8 cellular contexts compared by ENCODE assay signal in the genomic region with DNA sequence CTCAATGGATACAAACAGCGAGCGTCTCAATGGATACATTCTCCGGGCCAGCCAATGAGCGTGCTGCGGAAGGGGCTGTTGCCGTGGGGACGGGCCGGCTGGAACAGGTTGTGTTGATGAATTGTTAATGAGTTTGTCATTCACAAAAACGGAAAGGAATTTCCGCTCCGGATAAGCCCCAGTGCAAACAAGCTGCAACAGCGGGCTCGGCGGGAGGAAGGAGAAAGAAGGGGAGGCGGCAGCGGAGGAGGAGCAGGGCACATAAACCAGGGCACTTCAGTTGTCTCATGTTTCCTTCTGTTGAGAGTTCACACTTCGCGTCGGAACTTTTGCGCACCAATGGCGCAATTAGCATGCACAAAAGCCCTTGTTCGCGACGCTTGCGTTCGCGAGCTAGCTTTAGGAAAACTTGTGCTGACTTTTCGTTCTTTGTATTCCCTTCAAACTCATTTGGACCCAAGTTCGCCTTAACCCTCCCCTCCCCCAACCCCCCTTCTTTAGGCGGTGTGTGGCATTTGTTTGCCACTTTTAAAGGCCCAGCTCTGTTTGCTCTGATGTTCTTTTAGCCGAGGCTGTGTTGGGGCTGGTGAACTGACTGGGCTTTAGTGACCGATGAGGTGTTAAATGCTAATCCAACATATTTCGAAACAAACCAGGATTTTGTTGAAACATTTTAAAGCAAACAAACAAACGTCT. TPM values are rescaled to one million over a fixed set of nuclear protein-coding genes. Genes with fewer than 3 reads are reported as not detected.
DNase-seq lines count a peak whose midpoint lies in the region; ATAC-seq and TF ChIP-seq lines count a peak whose summit lies in the region.

A gene with protein sequence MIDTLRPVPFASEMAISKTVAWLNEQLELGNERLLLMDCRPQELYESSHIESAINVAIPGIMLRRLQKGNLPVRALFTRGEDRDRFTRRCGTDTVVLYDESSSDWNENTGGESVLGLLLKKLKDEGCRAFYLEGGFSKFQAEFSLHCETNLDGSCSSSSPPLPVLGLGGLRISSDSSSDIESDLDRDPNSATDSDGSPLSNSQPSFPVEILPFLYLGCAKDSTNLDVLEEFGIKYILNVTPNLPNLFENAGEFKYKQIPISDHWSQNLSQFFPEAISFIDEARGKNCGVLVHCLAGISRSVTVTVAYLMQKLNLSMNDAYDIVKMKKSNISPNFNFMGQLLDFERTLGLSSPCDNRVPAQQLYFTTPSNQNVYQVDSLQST (minus strand): TSS at position 10 of the 696 bp plus-strand sequence. CDS start 462 bp downstream, outside the sequence.

- TF ChIP-seq CTCF in foreskin fibroblast (IDR thresholded peaks at IDR 0.05; ENCODE audit: low read depth, low read length) = no peak
- no peak for TF ChIP-seq CTCF in nephron progenitor cell (IDR thresholded peaks at IDR 0.05)

- H3K4me1 Mint-ChIP-seq in CD8-positive, alpha-beta memory T cell = peaks cover 41 to 68% (median 61%) of the 10 kb centered on the region in 3 donors
- H3K4me1 Mint-ChIP-seq in nephron progenitor cell = peaks cover 48% of the 10 kb centered on the region

- H3K4me3 ChIP-seq in CD8-positive, alpha-beta memory T cell (ENCODE audit: low read length) = peak within 1 kb of the TSS; percentile 66
- H3K4me3 ChIP-seq in foreskin fibroblast (ENCODE audit: low read depth in 1 of 2, low read length in 2 of 2) = peak within 1 kb of the TSS; percentile 85 to 87

- peak within 1 kb of the TSS; percentile 87 to 96 (median 94) for H3K4me3 Mint-ChIP-seq in CD8-positive, alpha-beta memory T cell
- peak within 1 kb of the TSS; percentile 99 for H3K4me3 Mint-ChIP-seq in nephron progenitor cell

- peaks cover 0 to 2% (median 0%) of the 10 kb centered on the region in 3 donors for H3K36me3 Mint-ChIP-seq in CD8-positive, alpha-beta memory T cell
- peaks cover 35% of the 10 kb centered on the region for H3K36me3 Mint-ChIP-seq in nephron progenitor cell (ENCODE audit: low read depth)

- CTCF ChIA-PET in CD8-positive, alpha-beta memory T cell (lab: Charles Lee) = interaction anchor here (1.0 to 2.7 kb wide), 6 partner anchors 72 to 335 kb away, joined by 3 to 10 read pairs (median 5); no protein-coding TSS in a partner anchor

- no peaks in the 10 kb centered on the region for H3K27me3 Mint-ChIP-seq in CD8-positive, alpha-beta memory T cell
- peaks cover 6% of the 10 kb centered on the region for H3K27me3 Mint-ChIP-seq in nephron progenitor cell (ENCODE audit: low read depth, poor library complexity)

- no peaks in the 10 kb centered on the region for H3K9me3 ChIP-seq in CD8-positive, alpha-beta memory T cell (ENCODE audit: low read length)

- no peaks in the 10 kb centered on the region for H3K36me3 ChIP-seq in CD8-positive, alpha-beta memory T cell (ENCODE audit: insufficient read depth, low read length)

- H3K27ac ChIP-seq in CD8-positive, alpha-beta memory T cell (ENCODE audit: low read depth, low read length) = peak within 1 kb of the TSS; percentile 79

- no peaks in the 10 kb centered on the region for H3K9me3 Mint-ChIP-seq in CD8-positive, alpha-beta memory T cell
- no peaks in the 10 kb centered on the region for H3K9me3 Mint-ChIP-seq in nephron progenitor cell

- ATAC-seq in GM21737 (IDR thresholded peaks at IDR 0.05; ENCODE audit: unreplicated experiment) = peak; percentile 47

- DNase-seq in CD8-positive, alpha-beta memory T cell = peak; percentile 68 to 90 (median 76)
- DNase-seq in MV-4-11 (lab: John Stamatoyannopoulos, UW) = peak; percentile 99
- peak; percentile 86 for DNase-seq in SK-N-DZ (ENCODE audit: low spot score)
- DNase-seq in activated naive CD4-positive, alpha-beta T cell treated with Interleukin-2 at 50 U/mL for 16 hours = peak; percentile 88
- DNase-seq in foreskin fibroblast = peak; percentile 99 to 100
- DNase-seq in nephron progenitor cell = peak; percentile 89
- peak; percentile 88 for DNase-seq in stimulated activated naive CD4-positive, alpha-beta T cell treated with Interleukin-2 at 50 U/mL for 16 hours (lab: John Stamatoyannopoulos, UW)

- H3K4me1 ChIP-seq in CD8-positive, alpha-beta memory T cell (ENCODE audit: insufficient read depth, low read length) = peaks cover 30% of the 10 kb centered on the region

- POLR2A ChIA-PET in CD8-positive, alpha-beta memory T cell (lab: Charles Lee) = interaction anchor here (1.2 to 1.4 kb wide), 3 partner anchors 72 to 172 kb away, joined by 4 to 7 read pairs (median 5); a partner anchor contains a TSS

- no peaks in the 10 kb centered on the region for H3K27me3 ChIP-seq in CD8-positive, alpha-beta memory T cell (ENCODE audit: insufficient read depth, low read length, poor library complexity, severe bottlenecking)

- peak within 1 kb of the TSS; percentile 77 to 96 (median 94) for H3K27ac Mint-ChIP-seq in CD8-positive, alpha-beta memory T cell
- H3K27ac Mint-ChIP-seq in nephron progenitor cell = peak within 1 kb of the TSS; percentile 99

RNA-seq across cellular contexts. Expression of the gene that starts here (rescaled TPM):
- total RNA-seq in CD8-positive, alpha-beta memory T cell = 10 to 100 TPM; 23.4 to 24.8 TPM
- 3.8 TPM for polyA plus RNA-seq in CD8-positive, alpha-beta memory T cell
- polyA plus RNA-seq in SK-N-DZ (2014; cell fraction: cytosol; rRNA removed) = 0.02 and 0.35 TPM in 2 replicates
- polyA plus RNA-seq in SK-N-DZ (2014; cell fraction: nucleus; rRNA removed) = 0.67 and 1.4 TPM in 2 replicates

Comparison
In these comparisons a context has a peak if more than half of its experiments do, and no peak if none do; other contexts are left out.
1. Peak in every context shown above with its lines: DNase-seq, ATAC-seq, H3K4me3 ChIP-seq and H3K27ac ChIP-seq.